In genomic region chr10:52729259-52730104, GRCh38 we compare ENCODE assay signal across 10 cellular contexts. TPM values are rescaled to one million over a fixed set of nuclear protein-coding genes. Genes with fewer than 3 reads are reported as not detected.
DNase-seq lines count a peak whose midpoint lies in the region; ATAC-seq, FAIRE-seq and TF ChIP-seq lines count a peak whose summit lies in the region.
"Had no signal": no experiment of that assay in that cellular context is flagged by ENCODE, and none has a peak within 500 bp of the region (broad histone marks: within the 10 kb centered on the region; RNA-seq: fewer than 3 reads in every experiment).

No MANE protein-coding gene starts in this region.

- DNase-seq in RWPE1 (ENCODE audit: low spot score), result peak; percentile 52
- DNase-seq in fibroblast of villous mesenchyme (ENCODE audit: low read depth), result peak; percentile 52
- DNase-seq in small intestine, result peak; percentile 26
- DNase-seq in activated naive CD8-positive, alpha-beta T cell treated with anti-CD3 and anti-CD28 coated beads, Interleukin-2, amount 50 U/mL, for 24 hours, result no peak
- DNase-seq in caudate nucleus (lab: John Stamatoyannopoulos, UW), result no peak
- no peak for DNase-seq in activated naive CD4-positive, alpha-beta T cell treated with anti-CD3 and anti-CD28 coated beads, Interleukin-2, amount 50 U/mL, for 16 hours
- DNase-seq: naive B cell had no signal

- H3K4me1 ChIP-seq in small intestine (ENCODE audit: control insufficient read depth in 2 of 2, insufficient read depth in 1 of 2, low read depth in 1 of 2, low read length in 1 of 2), result no peaks in the 10 kb centered on the region
- H3K4me1 ChIP-seq: SJCRH30 had no signal

- CTCF ChIA-PET in RWPE1 (lab: Yijun Ruan, JAX), result interaction anchor here (0.7 to 2.0 kb wide), 3 partner anchors 12 to 1446 kb away, joined by 3 to 34 read pairs (median 5); no protein-coding TSS in a partner anchor

- H3K27me3 Mint-ChIP-seq in activated naive CD8-positive, alpha-beta T cell treated with anti-CD3 and anti-CD28 coated beads, Interleukin-2, amount 50 U/mL, for 24 hours, result no peaks in the 10 kb centered on the region

- peak; percentile 56 for ATAC-seq in HG02938 (IDR thresholded peaks at IDR 0.05; ENCODE audit: unreplicated experiment)
- ATAC-seq in activated naive CD8-positive, alpha-beta T cell treated with anti-CD3 and anti-CD28 coated beads, Interleukin-2, amount 50 U/mL, for 24 hours, result no peak

- H3K9me3 ChIP-seq in small intestine (ENCODE audit: control insufficient read depth, low read depth), result no peaks in the 10 kb centered on the region
- H3K9me3 ChIP-seq: SJCRH30 had no signal

- no peak overlapping the region for H3K27ac Mint-ChIP-seq in activated naive CD8-positive, alpha-beta T cell treated with anti-CD3 and anti-CD28 coated beads, Interleukin-2, amount 50 U/mL, for 24 hours
- H3K27ac Mint-ChIP-seq: naive B cell had no signal

- WGBS in small intestine, 3 donors, result 33 to 40% (median 34%) methylated on average over 9 of the region's 9 CpGs

- H3K4me3 ChIP-seq in fibroblast of villous mesenchyme (ENCODE audit: low read depth, low read length) (no peak overlapping the region), small intestine (ENCODE audit: low read depth in 1 of 2, low read length in 2 of 2) (no peak overlapping the region)
- H3K4me3 ChIP-seq: SJCRH30 had no signal

- H3K4me1 Mint-ChIP-seq in activated naive CD8-positive, alpha-beta T cell treated with anti-CD3 and anti-CD28 coated beads, Interleukin-2, amount 50 U/mL, for 24 hours, result no peaks in the 10 kb centered on the region
- H3K4me1 Mint-ChIP-seq: naive B cell had no signal

- no peaks in the 10 kb centered on the region for H3K36me3 ChIP-seq in small intestine (ENCODE audit: control insufficient read depth in 2 of 2, insufficient read depth in 2 of 2, low read length in 2 of 2)
- H3K36me3 ChIP-seq: SJCRH30 had no signal

- FAIRE-seq in G401.6 (lab: Jason Lieb, UNC) (peak; percentile 78), small intestine (lab: Jason Lieb, UNC) (peak; percentile 72)

- H3K27ac ChIP-seq in RWPE1 (no peak overlapping the region), small intestine (ENCODE audit: low read depth in 1 of 2, low read length in 1 of 2) (no peak overlapping the region), caudate nucleus (ENCODE audit: low read depth, low read length) (no peak overlapping the region)
- H3K27ac ChIP-seq: SJCRH30 had no signal

- H3K36me3 Mint-ChIP-seq in activated naive CD8-positive, alpha-beta T cell treated with anti-CD3 and anti-CD28 coated beads, Interleukin-2, amount 50 U/mL, for 24 hours (ENCODE audit: low read depth), result no peaks in the 10 kb centered on the region
- H3K36me3 Mint-ChIP-seq: naive B cell had no signal

- H3K4me3 Mint-ChIP-seq in activated naive CD8-positive, alpha-beta T cell treated with anti-CD3 and anti-CD28 coated beads, Interleukin-2, amount 50 U/mL, for 24 hours, result no peak overlapping the region
- H3K4me3 Mint-ChIP-seq: naive B cell had no signal

- no peaks in the 10 kb centered on the region for H3K27me3 ChIP-seq in small intestine (ENCODE audit: control insufficient read depth in 2 of 2, insufficient read depth in 2 of 2, low read length in 2 of 2)
- H3K27me3 ChIP-seq: SJCRH30 had no signal

- H3K9me3 Mint-ChIP-seq in activated naive CD8-positive, alpha-beta T cell treated with anti-CD3 and anti-CD28 coated beads, Interleukin-2, amount 50 U/mL, for 24 hours, result peaks cover 5% of the 10 kb centered on the region

- POLR2A ChIA-PET in RWPE1 (lab: Yijun Ruan, JAX; ENCODE audit: low non-redundant PET), result no interaction called here

- TF ChIP-seq CTCF in RWPE1 (conservative IDR thresholded peaks at IDR 0.05; ENCODE audit: low read depth) (peak; percentile 52), fibroblast of villous mesenchyme (IDR thresholded peaks at IDR 0.05; ENCODE audit: insufficient read depth, low read depth, low read length) (peak; percentile 62)

RNA-seq across cellular contexts. Expression of gene MBL2, which starts 43.1 kb away (rescaled TPM):
- total RNA-seq in fibroblast of villous mesenchyme, result not detected in 2 replicates
- not detected for polyA plus RNA-seq in small intestine
- total RNA-seq: SJCRH30 had no signal

Comparison
In these comparisons a context has a peak if more than half of its experiments do, and no peak if none do; other contexts are left out.
1. DNase-seq: peak in RWPE1 (single experiment), fibroblast of villous mesenchyme (single experiment) and small intestine (single experiment); none in activated naive CD8-positive, alpha-beta T cell treated with anti-CD3 and anti-CD28 coated beads, Interleukin-2, amount 50 U/mL, for 24 hours (single experiment), caudate nucleus (0 of 61) and activated naive CD4-positive, alpha-beta T cell treated with anti-CD3 and anti-CD28 coated beads, Interleukin-2, amount 50 U/mL, for 16 hours (single experiment).